Comparison of ENCODE assay signal across 18 cellular contexts in genomic region chr18:13549879-13550231, GRCh38.
DNase-seq lines count a peak whose midpoint lies in the region; ATAC-seq and TF ChIP-seq lines count a peak whose summit lies in the region.
"Had no signal": no experiment of that assay in that cellular context is flagged by ENCODE, and none has a peak within 500 bp of the region (broad histone marks: within the 10 kb centered on the region; RNA-seq: fewer than 3 reads in every experiment).

No MANE protein-coding gene starts in this region.

- H3K4ac ChIP-seq in mesendoderm (ENCODE audit: low read depth, low read length), result no peak overlapping the region

- ATAC-seq in heart right ventricle, result no peak
- no peak for ATAC-seq in Right ventricle myocardium inferior

- no peak overlapping the region for H2AK5ac ChIP-seq in mesendoderm (ENCODE audit: low read length)

- H3K27ac ChIP-seq in heart right ventricle (peak overlapping the region in 8 of 10 donors; percentile 7 to 57 (median 51)), dorsolateral prefrontal cortex (peak overlapping the region in 47 of 59 donors; percentile 5 to 78 (median 54)), vagina (peak overlapping the region; percentile 3), breast epithelium (no peak overlapping the region), mesendoderm (ENCODE audit: low read depth, low read length) (no peak overlapping the region)
- H3K27ac ChIP-seq: epithelial cell of prostate, pancreas had no signal

- DNase-seq in heart right ventricle, result no peak
- DNase-seq in Right ventricle myocardium inferior (ENCODE audit: missing footprints), result no peak
- peak in 1 of 10 donors; percentile 27 for DNase-seq in dorsolateral prefrontal cortex
- peak; percentile 8 for DNase-seq in osteocyte (ENCODE audit: extremely low spot score, unreplicated experiment)
- DNase-seq in vagina (ENCODE audit: extremely low spot score in 2 of 2), result no peak
- DNase-seq in breast epithelium (ENCODE audit: low spot score in 2 of 2), result no peak
- no peak for DNase-seq in mesendoderm
- no peak for DNase-seq in SKM-1 (lab: John Stamatoyannopoulos, UW; ENCODE audit: unreplicated experiment)
- DNase-seq: activated CD4-positive, alpha-beta T cell treated with anti-CD3 and anti-CD28 coated beads, Interleukin-2, amount 10 ng/mL, durations not matched to agents 7 days and 5 days; activated naive CD4-positive, alpha-beta T cell; activated T-cell treated with anti-CD3 and anti-CD28 coated beads for 4 hours; CD4-positive, alpha-beta T cell; NCI-H1436 treated with DMSO at 0.1 percent for 48 hours; NCI-H774; stimulated activated CD4-positive, alpha-beta T cell treated with anti-CD3 and anti-CD28 coated beads, Interleukin-4, amount 100 ng/mL, for 24 hours; thyroid gland had no signal

- no peak overlapping the region for H3K56ac ChIP-seq in mesendoderm (ENCODE audit: low read length)

- no peaks in the 10 kb centered on the region for H3K79me2 ChIP-seq in mesendoderm (ENCODE audit: control insufficient read depth, insufficient read depth, low read length)

- no peak overlapping the region for H2BK5ac ChIP-seq in mesendoderm (ENCODE audit: low read length)

- no peaks in the 10 kb centered on the region for H3K4me1 Mint-ChIP-seq in osteocyte (ENCODE audit: unreplicated experiment)
- H3K4me1 Mint-ChIP-seq: activated CD4-positive, alpha-beta T cell treated with anti-CD3 and anti-CD28 coated beads, Interleukin-2, amount 10 ng/mL, durations not matched to agents 7 days and 5 days had no signal

- H2BK15ac ChIP-seq in mesendoderm (replicated peaks; ENCODE audit: low read depth), result no peak overlapping the region

- H3K27me3 Mint-ChIP-seq in osteocyte (ENCODE audit: unreplicated experiment), result peaks cover 26% of the 10 kb centered on the region
- H3K27me3 Mint-ChIP-seq: activated CD4-positive, alpha-beta T cell treated with anti-CD3 and anti-CD28 coated beads, Interleukin-2, amount 10 ng/mL, durations not matched to agents 7 days and 5 days; CD4-positive, alpha-beta T cell had no signal

- no peak overlapping the region for H4K8ac ChIP-seq in mesendoderm (ENCODE audit: low read depth, low read length)

- H3K9me3 Mint-ChIP-seq in osteocyte (ENCODE audit: unreplicated experiment), result no peaks in the 10 kb centered on the region
- H3K9me3 Mint-ChIP-seq: CD4-positive, alpha-beta T cell had no signal

- H3K4me1 ChIP-seq in heart right ventricle, result peaks cover 0 to 52% (median 29%) of the 10 kb centered on the region in 9 donors
- H3K4me1 ChIP-seq in vagina, result peaks cover 24% of the 10 kb centered on the region
- no peaks in the 10 kb centered on the region for H3K4me1 ChIP-seq in breast epithelium
- H3K4me1 ChIP-seq in mesendoderm (ENCODE audit: control insufficient read depth, low read depth, low read length), result peaks cover 3% of the 10 kb centered on the region
- H3K4me1 ChIP-seq: pancreas had no signal

- H3K9ac ChIP-seq in mesendoderm (ENCODE audit: low read length), result no peak overlapping the region

- H3K18ac ChIP-seq in mesendoderm (ENCODE audit: low read length), result no peak overlapping the region

- no peak overlapping the region for H3K23ac ChIP-seq in mesendoderm (ENCODE audit: low read length)

- H3K36me3 Mint-ChIP-seq in osteocyte (ENCODE audit: unreplicated experiment), result no peaks in the 10 kb centered on the region

- no peak overlapping the region for H4K5ac ChIP-seq in mesendoderm (ENCODE audit: low read length)

- TF ChIP-seq POLR2A in vagina (IDR thresholded peaks at IDR 0.05), result no peak
- no peak for TF ChIP-seq POLR2A in breast epithelium (IDR thresholded peaks at IDR 0.05)

- no peak overlapping the region for H3K4me3 ChIP-seq in heart right ventricle
- H3K4me3 ChIP-seq in dorsolateral prefrontal cortex, result no peak overlapping the region
- no peak overlapping the region for H3K4me3 ChIP-seq in vagina
- no peak overlapping the region for H3K4me3 ChIP-seq in breast epithelium
- no peak overlapping the region for H3K4me3 ChIP-seq in mesendoderm (ENCODE audit: low read length)
- H3K4me3 ChIP-seq: pancreas, thyroid gland had no signal

- H3K9me3 ChIP-seq in heart right ventricle (no peaks in the 10 kb centered on the region), vagina (no peaks in the 10 kb centered on the region), breast epithelium (no peaks in the 10 kb centered on the region)
- H3K9me3 ChIP-seq: pancreas, thyroid gland had no signal

- H2BK120ac ChIP-seq in mesendoderm (ENCODE audit: low read depth, low read length), result no peak overlapping the region

- H3K27me3 ChIP-seq in heart right ventricle (no peaks in the 10 kb centered on the region), dorsolateral prefrontal cortex (no peaks in the 10 kb centered on the region), vagina (no peaks in the 10 kb centered on the region), breast epithelium (no peaks in the 10 kb centered on the region), mesendoderm (ENCODE audit: insufficient read depth, low read length, poor library complexity) (no peaks in the 10 kb centered on the region)
- H3K27me3 ChIP-seq: pancreas, thyroid gland had no signal

- H3K79me1 ChIP-seq in mesendoderm (ENCODE audit: low read length), result no peaks in the 10 kb centered on the region

- no peak overlapping the region for H3K4me3 Mint-ChIP-seq in osteocyte (ENCODE audit: unreplicated experiment)
- H3K4me3 Mint-ChIP-seq: activated CD4-positive, alpha-beta T cell treated with anti-CD3 and anti-CD28 coated beads, Interleukin-2, amount 10 ng/mL, durations not matched to agents 7 days and 5 days; CD4-positive, alpha-beta T cell had no signal

- intact Hi-C loops in heart right ventricle (cut with DNase I), result loop anchor here in 7 of 10 donors (1.0 to 10.0 kb wide), 5 partner anchors 61 to 255 kb away; partner anchors contain the start of genes FAM210A (in 2 of the 7) and RNMT (in 2 of the 7)
- intact Hi-C loops in Right ventricle myocardium inferior (cut with DNase I), result no loop called here
- intact Hi-C loops in dorsolateral prefrontal cortex (cut with DNase I), result loop anchor here (5.0 to 10.0 kb wide), 3 partner anchors 175 to 555 kb away; partner anchors contain the start of genes CEP192 (in 1 of the 2), FAM210A (in 1 of the 2) and RNMT (in 1 of the 2)
- intact Hi-C loops in vagina (cut with DNase I), result loop anchor here (10.0 kb wide), 1 partner anchor 65 kb away; no protein-coding TSS in a partner anchor
- intact Hi-C loops in breast epithelium (cut with DNase I; ENCODE audit: low total_unique reads), result no loop called here

- H3K36me3 ChIP-seq in heart right ventricle (no peaks in the 10 kb centered on the region), vagina (no peaks in the 10 kb centered on the region), breast epithelium (no peaks in the 10 kb centered on the region), mesendoderm (ENCODE audit: control insufficient read depth, insufficient read depth, low read length) (no peaks in the 10 kb centered on the region)
- H3K36me3 ChIP-seq: pancreas, thyroid gland had no signal

- WGBS in heart right ventricle, 2 donors, result 8% methylated on average over 5 of the region's 5 CpGs
- WGBS in mesendoderm (ENCODE audit: extremely low coverage, insufficient coverage, low lambda C conversion rate), result no CpG with 5 or more reads among the region's 5 CpGs

- H3K27ac Mint-ChIP-seq in osteocyte (ENCODE audit: unreplicated experiment), result no peak overlapping the region
- H3K27ac Mint-ChIP-seq: activated CD4-positive, alpha-beta T cell treated with anti-CD3 and anti-CD28 coated beads, Interleukin-2, amount 10 ng/mL, durations not matched to agents 7 days and 5 days had no signal

- H3K4me2 ChIP-seq in mesendoderm (ENCODE audit: low read length), result no peak overlapping the region

- TF ChIP-seq CTCF in heart right ventricle (IDR thresholded peaks at IDR 0.05) (no peak), dorsolateral prefrontal cortex (IDR thresholded peaks at IDR 0.05 in 54 of 56, conservative IDR thresholded peaks at IDR 0.05 in 2 of 56; ENCODE audit: low read depth in 1 of 56, partially characterized antibody in 56 of 56) (no peak), osteocyte (IDR thresholded peaks at IDR 0.05) (no peak), vagina (IDR thresholded peaks at IDR 0.05) (no peak), breast epithelium (IDR thresholded peaks at IDR 0.05) (no peak)

Comparison
In these comparisons a context has a peak if more than half of its experiments do, and no peak if none do; other contexts are left out.
1. intact Hi-C loops: an anchor here in heart right ventricle (1.0 to 10.0 kb wide), dorsolateral prefrontal cortex (5.0 to 10.0 kb wide) and vagina (10.0 kb wide); none called in Right ventricle myocardium inferior and breast epithelium.
2. H3K27ac ChIP-seq: peak in heart right ventricle (8 of 10), dorsolateral prefrontal cortex (47 of 59) and vagina (single experiment); none in breast epithelium (0 of 2) and mesendoderm (single experiment).